ENCODE assay signal across 22 cellular contexts in the genomic region with DNA sequence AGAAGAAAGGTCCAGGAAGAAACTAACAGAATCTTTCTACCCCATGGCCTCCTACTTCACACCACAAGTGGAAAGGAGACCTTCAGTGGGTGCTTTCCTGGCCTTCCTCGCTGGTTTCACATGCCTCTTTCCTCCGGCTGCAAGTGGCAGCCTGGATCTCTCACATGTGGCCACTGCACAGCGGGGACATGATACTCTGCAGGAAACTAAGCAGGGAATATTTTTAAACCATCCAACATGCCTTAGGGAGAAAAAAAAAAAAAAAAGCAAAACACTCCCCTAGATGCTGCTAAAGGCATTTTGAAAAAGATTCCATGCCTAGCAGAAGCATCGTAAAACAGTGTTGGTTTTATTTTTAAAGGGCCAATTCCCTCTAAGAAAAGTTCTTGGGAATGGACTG. TPM values are rescaled to one million over a fixed set of nuclear protein-coding genes. Genes with fewer than 3 reads are reported as not detected.
DNase-seq lines count a peak whose midpoint lies in the region; ATAC-seq, FAIRE-seq and TF ChIP-seq lines count a peak whose summit lies in the region.
"Had no signal": no experiment of that assay in that cellular context is flagged by ENCODE, and none has a peak within 500 bp of the region (broad histone marks: within the 10 kb centered on the region; RNA-seq: fewer than 3 reads in every experiment).

No MANE protein-coding gene starts in this region.

- no peak overlapping the region; the same call in 1 of the 2 replicates for H2BK15ac ChIP-seq in H1 (ENCODE audit: low read length)

- no peak overlapping the region for H3K18ac ChIP-seq in H1 (ENCODE audit: extremely low read depth, low read length)

- no peak overlapping the region for H2BK120ac ChIP-seq in H1 (replicated peaks; ENCODE audit: low read depth, low read length)

- no peaks in the 10 kb centered on the region for H4K20me1 ChIP-seq in H1 (replicated peaks in 1 of 2; ENCODE audit: control insufficient read depth in 1 of 2, insufficient read depth in 2 of 2, low read length in 2 of 2)

- TF ChIP-seq CTCF in HEK293 (tag by site-specific recombination; IDR thresholded peaks at IDR 0.05) (no peak), H1 (IDR thresholded peaks at IDR 0.05; ENCODE audit: control extremely low read depth in 1 of 3, insufficient read depth in 1 of 3, low read depth in 1 of 3, low read length in 3 of 3) (no peak), left lung (IDR thresholded peaks at IDR 0.05) (no peak), thoracic aorta (IDR thresholded peaks at IDR 0.05) (no peak), sigmoid colon (IDR thresholded peaks at IDR 0.05) (no peak)

- no peak overlapping the region for H4K8ac ChIP-seq in H1 (ENCODE audit: extremely low read depth, insufficient read depth, low read length)

- peak overlapping the region in 1 of 2 experiments; percentile 61; a peak in 1 of 4 replicates for H3K4me2 ChIP-seq in H1 (ENCODE audit: insufficient read depth in 1 of 2, low read depth in 2 of 2, low read length in 2 of 2)

- H3K4me3 ChIP-seq in HEK293 (ENCODE audit: low read depth, low read length) (no peak overlapping the region), H1 (ENCODE audit: extremely low read depth in 1 of 4, insufficient read depth in 2 of 4, low read depth in 3 of 4, low read length in 4 of 4) (no peak overlapping the region), left lung (peak overlapping the region; percentile 32 to 33), thoracic aorta (peak overlapping the region; percentile 65), sigmoid colon (peak overlapping the region in 1 of 4 donors; percentile 1)
- H3K4me3 ChIP-seq: mucosa of descending colon, suprapubic skin had no signal

- FAIRE-seq in H1 (lab: Jason Lieb, UNC): no peak
- FAIRE-seq: HepG2 had no signal

- in situ Hi-C loops in KBM-7 (cut with MboI; ENCODE audit: low pct_unique_long_range_greater_than_20kb, low sequenced_read_pairs): no loop called here

- ATAC-seq in left lung (no peak), thoracic aorta (ENCODE audit: insufficient number of reproducible peaks, low FRiP score, low read depth) (no peak)
- ATAC-seq: activated CD8-positive, alpha-beta T cell treated with anti-CD3 and anti-CD28 coated beads, Interleukin-2, amount 10 ng/mL, durations not matched to agents 7 days and 5 days; CD8-positive, alpha-beta T cell; HepG2; mucosa of descending colon had no signal

- H2BK12ac ChIP-seq in H1 (ENCODE audit: low read depth, low read length): no peak overlapping the region; the same call in 1 of the 2 replicates

- 89% methylated on average over 4 of the region's 4 CpGs; no CpG with 5 or more reads in 1 of the 2 experiments for WGBS in H1 (ENCODE audit: extremely low coverage in 1 of 2, insufficient coverage in 1 of 2, insufficient read length in 1 of 2, insufficient replicate concordance in 2 of 2, low coverage in 1 of 2, low lambda C conversion rate in 2 of 2, missing lambda C conversion rate in 1 of 2), 2 experiments
- WGBS in sigmoid colon, 2 donors: 66 to 69% methylated on average over 4 of the region's 4 CpGs

- H3K79me2 ChIP-seq in H1 (ENCODE audit: control insufficient read depth in 1 of 2, insufficient read depth in 2 of 2, low read length in 2 of 2): no peaks in the 10 kb centered on the region

- no peak overlapping the region for H3K23ac ChIP-seq in H1 (ENCODE audit: insufficient read length)

- no peak overlapping the region for H3K14ac ChIP-seq in H1 (ENCODE audit: insufficient read length)

- peak overlapping the region; percentile 79; the same call in 1 of the 2 replicates for H2AFZ ChIP-seq in H1 (ENCODE audit: low read length)

- H2BK20ac ChIP-seq in H1 (ENCODE audit: low read length): no peak overlapping the region

- H3K9ac ChIP-seq in H1 (replicated peaks in 1 of 4; ENCODE audit: extremely low read depth in 1 of 4, low read depth in 3 of 4, low read length in 3 of 4): no peak overlapping the region

- H3K9me3 ChIP-seq in HEK293 (ENCODE audit: control insufficient read depth, insufficient read depth, low read depth, low read length) (no peaks in the 10 kb centered on the region), H1 (ENCODE audit: insufficient read depth in 2 of 2, low read depth in 1 of 2, low read length in 1 of 2) (no peaks in the 10 kb centered on the region), left lung (no peaks in the 10 kb centered on the region), thoracic aorta (no peaks in the 10 kb centered on the region), sigmoid colon (no peaks in the 10 kb centered on the region)
- H3K9me3 ChIP-seq: mucosa of descending colon, suprapubic skin had no signal

- H2AK5ac ChIP-seq in H1 (ENCODE audit: low read depth, low read length): no peak overlapping the region

- DNase-seq in H1 (ENCODE audit: low read depth in 1 of 2, low spot score in 2 of 2): no peak
- DNase-seq in left lung: no peak
- DNase-seq in thoracic aorta (ENCODE audit: low spot score): no peak
- DNase-seq in sigmoid colon: no peak
- no peak for DNase-seq in COR-L47 (lab: John Stamatoyannopoulos, UW)
- DNase-seq in activated naive CD4-positive, alpha-beta T cell (lab: John Stamatoyannopoulos, UW): no peak
- no peak for DNase-seq in KBM-7
- DNase-seq: activated CD4-positive, CD25-positive, alpha-beta regulatory T cell treated with anti-CD3 and anti-CD28 coated beads, Interleukin-2, amount 50 U/mL, for 72 hours; activated CD8-positive, alpha-beta T cell treated with anti-CD3 and anti-CD28 coated beads, Interleukin-2, amount 10 ng/mL, durations not matched to agents 7 days and 5 days; activated T-cell treated with anti-CD3 and anti-CD28 coated beads, Interleukin-2, amount 50 U/mL, for 1 hour; amniotic stem cell; caudate nucleus; CD8-positive, alpha-beta T cell; DMS79; left cardiac atrium; mucosa of descending colon; NCI-H1436 treated with DMSO at 0.1 percent for 48 hours; NCI-H526 treated with DMSO at 0.1 percent for 48 hours had no signal

- no peak overlapping the region for H3K4ac ChIP-seq in H1 (replicated peaks; ENCODE audit: insufficient read length, low read depth, low read length)

- CTCF ChIA-PET in HEK293 (lab: Yijun Ruan, JAX) (no interaction called here), H1 (lab: Charles Lee; ENCODE audit: partially characterized antibody) (no interaction called here)

- H3K23me2 ChIP-seq in H1 (ENCODE audit: low read depth, low read length): 0 out of 2 replicates have a peak, but pooled peaks cover 3% of the 10 kb centered on the region

- peaks cover 3% of the 10 kb centered on the region; the same call in 1 of the 2 replicates for H3K4me1 ChIP-seq in HEK293 (ENCODE audit: control insufficient read depth, insufficient read depth, low read length)
- peaks cover 0 to 9% (median 0%) of the 10 kb centered on the region in 4 experiments; a peak in 3 of 7 replicates for H3K4me1 ChIP-seq in H1 (replicated peaks in 1 of 4; ENCODE audit: control insufficient read depth in 3 of 4, insufficient read depth in 4 of 4, low read length in 3 of 4)
- H3K4me1 ChIP-seq in left lung: peaks cover 3 to 15% of the 10 kb centered on the region in 2 donors
- peaks cover 30 to 67% of the 10 kb centered on the region in 2 donors for H3K4me1 ChIP-seq in thoracic aorta (ENCODE audit: control insufficient read depth in 1 of 2, low read depth in 2 of 2)
- H3K4me1 ChIP-seq in sigmoid colon: peaks cover 0 to 39% (median 15%) of the 10 kb centered on the region in 4 donors

- no peak overlapping the region for H4K91ac ChIP-seq in H1 (replicated peaks; ENCODE audit: insufficient read length, low read length)

- no peaks in the 10 kb centered on the region for H3K36me3 ChIP-seq in HEK293 (ENCODE audit: control insufficient read depth in 2 of 2, insufficient read depth in 1 of 2, low read length in 2 of 2)
- H3K36me3 ChIP-seq in H1 (ENCODE audit: control insufficient read depth in 2 of 4, insufficient read depth in 4 of 4, low read length in 3 of 4): no peaks in the 10 kb centered on the region
- no peaks in the 10 kb centered on the region for H3K36me3 ChIP-seq in left lung
- H3K36me3 ChIP-seq in thoracic aorta: no peaks in the 10 kb centered on the region
- H3K36me3 ChIP-seq in sigmoid colon: no peaks in the 10 kb centered on the region
- H3K36me3 ChIP-seq: suprapubic skin had no signal

- H3K27ac ChIP-seq in HEK293 (ENCODE audit: extremely low read depth, low read depth, low read length) (no peak overlapping the region), H1 (ENCODE audit: low read depth, low read length) (no peak overlapping the region), left lung (peak overlapping the region in 1 of 2 donors; percentile 46), thoracic aorta (peak overlapping the region; percentile 87 to 91), sigmoid colon (peak overlapping the region in 2 of 4 donors; percentile 29 to 33)
- H3K27ac ChIP-seq: RWPE1, suprapubic skin had no signal

- H4K5ac ChIP-seq in H1 (ENCODE audit: insufficient read length, low read depth, low read length): no peak overlapping the region

- intact Hi-C loops in left lung (cut with DNase I) (no loop called here), sigmoid colon (cut with DNase I) (no loop called here)

- H3K27me3 ChIP-seq in H1 (replicated peaks in 1 of 4; ENCODE audit: control insufficient read depth in 3 of 4, extremely low read depth in 1 of 4, insufficient read depth in 3 of 4, low read length in 3 of 4) (peaks cover 0 to 2% (median 0%) of the 10 kb centered on the region in 4 experiments; a peak in 1 of 7 replicates), left lung (no peaks in the 10 kb centered on the region), thoracic aorta (replicated peaks; ENCODE audit: insufficient read depth) (no peaks in the 10 kb centered on the region), sigmoid colon (no peaks in the 10 kb centered on the region)

- TF ChIP-seq RAD21 in H1 (IDR thresholded peaks at IDR 0.05 in 1 of 2, conservative IDR thresholded peaks at IDR 0.05 in 1 of 2; ENCODE audit: low read depth in 2 of 2, low read length in 2 of 2): no peak

- no peak overlapping the region for H3K56ac ChIP-seq in H1 (replicated peaks; ENCODE audit: insufficient read length, low read depth, low read length)

- no peaks in the 10 kb centered on the region for H3K79me1 ChIP-seq in H1 (ENCODE audit: low read depth, low read length)

- H2BK5ac ChIP-seq in H1 (ENCODE audit: low read depth, low read length): no peak overlapping the region

- TF ChIP-seq POLR2A in H1 (IDR thresholded peaks at IDR 0.05; ENCODE audit: control extremely low read depth in 1 of 2, low read depth in 2 of 2, low read length in 2 of 2): no peak
- TF ChIP-seq POLR2A in sigmoid colon (IDR thresholded peaks at IDR 0.05): no peak

- TF ChIP-seq EP300 in H1 (IDR thresholded peaks at IDR 0.05; ENCODE audit: borderline replicate concordance in 1 of 2, low read depth in 2 of 2, low read length in 2 of 2): no peak
- TF ChIP-seq EP300 in sigmoid colon (IDR thresholded peaks at IDR 0.05): no peak

- POLR2A ChIA-PET in HEK293 (lab: Yijun Ruan, JAX): no interaction called here
- POLR2A ChIA-PET in H1 (lab: Charles Lee; ENCODE audit: partially characterized antibody): no interaction called here

RNA-seq across cellular contexts. Expression of gene GJA5, which starts 12.1 kb away (rescaled TPM):
- 2.7 and 2.8 TPM in 2 replicates for total RNA-seq in H1 (2021; fragmentation: NEBNext Ultra II Directional; extraction: Animal tissue kit (Norgen Biotek cat#: 25700))
- 1.2 and 2.0 TPM in 2 replicates for polyA plus RNA-seq in H1 (2011; rRNA removed)
- polyA plus RNA-seq in H1 (2011; cell fraction: cytosol; rRNA removed): 1.1 TPM
- polyA plus RNA-seq in H1 (2011; cell fraction: nucleus; rRNA removed): 1.4 TPM
- polyA plus RNA-seq in H1 (2012, experiment 1 of 2): 1.3 to 2.6 TPM (median 1.5 TPM) in 4 replicates
- 1.4 TPM for polyA plus RNA-seq in H1 (2012, experiment 2 of 2)
- polyA plus RNA-seq in H1 (2013, experiment 1 of 2): 5.8 TPM
- 5.9 TPM for polyA plus RNA-seq in H1 (2013, experiment 2 of 2)
- 1.6 and 2.6 TPM in 2 replicates for polyA minus RNA-seq in H1 (2011; rRNA and poly(A)+ RNA removed)
- 1.3 TPM for polyA minus RNA-seq in H1 (2011; cell fraction: cytosol; rRNA and poly(A)+ RNA removed)
- polyA minus RNA-seq in H1 (2011; cell fraction: nucleus; rRNA and poly(A)+ RNA removed): 0.50 TPM
- total RNA-seq in left lung: 100 to 1,000 TPM in 1 of 2 donors, 10 to 100 TPM in 1; 68.2 to 109 TPM
- total RNA-seq in thoracic aorta: 10 to 100 TPM; 49.7 to 51.7 TPM
- 10 to 100 TPM in 1 of 4 donors, 1 to 10 TPM in 3; 2.4 to 10.8 (median 3.7) TPM for total RNA-seq in sigmoid colon
- 1 to 10 TPM in 2 of 3 donors, not detected in 1; 1.2 to 3.4 TPM for polyA plus RNA-seq in sigmoid colon
- total RNA-seq: activated CD8-positive, alpha-beta T cell treated with anti-CD3 and anti-CD28 coated beads, Interleukin-2, amount 10 ng/mL, durations not matched to agents 7 days and 5 days; CD8-positive, alpha-beta T cell; HepG2 had no signal
- polyA plus RNA-seq: HepG2 had no signal

Comparison
In these comparisons a context has a peak if more than half of its experiments do, and no peak if none do; other contexts are left out.
1. H3K27ac ChIP-seq: peak in thoracic aorta (2 of 2); none in HEK293 (single experiment) and H1 (single experiment).
2. H3K4me3 ChIP-seq: peak in left lung (2 of 2) and thoracic aorta (single experiment); none in HEK293 (single experiment) and H1 (0 of 4).
3. RNA of gene GJA5, which starts 12.1 kb away (total RNA-seq): 68.2 to 109 TPM in left lung and 49.7 to 51.7 TPM in thoracic aorta; 2.4 to 10.8 TPM in sigmoid colon and 2.7 to 2.8 TPM in H1; every median in the first group is over 4 times any median in the second.